Comparison of ENCODE assay signal across 21 cellular contexts in the genomic region with DNA sequence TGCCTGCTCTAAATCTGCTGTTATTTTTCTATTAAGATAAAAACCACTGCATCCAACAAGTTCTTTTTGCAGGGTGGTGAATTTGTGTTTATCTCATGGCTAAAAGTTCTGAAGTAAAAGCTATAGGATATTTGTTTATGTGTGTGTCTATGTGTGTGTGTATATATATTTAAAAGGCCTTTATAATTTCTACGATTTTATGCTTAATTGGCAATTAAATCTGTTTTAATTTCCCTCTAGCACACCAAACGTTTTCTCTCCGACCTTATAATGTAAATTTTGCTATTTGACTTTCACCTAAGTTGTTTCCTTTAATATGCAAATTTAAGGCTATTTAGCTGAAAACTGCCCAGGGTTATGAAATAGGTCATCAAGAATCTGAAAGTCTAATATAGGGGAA. TPM values are rescaled to one million over a fixed set of nuclear protein-coding genes. Genes with fewer than 3 reads are reported as not detected.
DNase-seq lines count a peak whose midpoint lies in the region; ATAC-seq and TF ChIP-seq lines count a peak whose summit lies in the region.
"Had no signal": no experiment of that assay in that cellular context is flagged by ENCODE, and none has a peak within 500 bp of the region (broad histone marks: within the 10 kb centered on the region; RNA-seq: fewer than 3 reads in every experiment).

No MANE protein-coding gene starts in this region.

- no peak overlapping the region for H2BK12ac ChIP-seq in neuronal stem cell (ENCODE audit: low read length)

- H3K23ac ChIP-seq in neuronal stem cell (ENCODE audit: low read depth, low read length, poor library complexity) (no peak overlapping the region), mesendoderm (ENCODE audit: low read length) (no peak overlapping the region)

- H4K8ac ChIP-seq in neuronal stem cell (ENCODE audit: low read depth, low read length) (no peak overlapping the region), mesendoderm (ENCODE audit: low read depth, low read length) (no peak overlapping the region)

- POLR2A ChIA-PET in activated naive CD8-positive, alpha-beta T cell treated with anti-CD3 and anti-CD28 coated beads, Interleukin-2, amount 10 ng/mL, durations not matched to agents 7 days and 5 days (lab: Charles Lee): interaction anchor here (0.9 to 5.5 kb wide), 3 partner anchors 19 to 585 kb away, joined by 4 to 70 read pairs (median 5); a partner anchor contains a TSS

- ATAC-seq in activated CD8-positive, alpha-beta memory T cell treated with anti-CD3 and anti-CD28 coated beads, Interleukin-2, amount 10 ng/mL, durations not matched to agents 7 days and 5 days: no peak
- no peak for ATAC-seq in activated naive CD8-positive, alpha-beta T cell treated with anti-CD3 and anti-CD28 coated beads, Interleukin-2, amount 10 ng/mL, durations not matched to agents 7 days and 5 days (ENCODE audit: low read depth)
- ATAC-seq: foreskin keratinocyte, Right ventricle myocardium inferior had no signal

- CTCF ChIA-PET in activated CD8-positive, alpha-beta memory T cell treated with anti-CD3 and anti-CD28 coated beads, Interleukin-2, amount 10 ng/mL, durations not matched to agents 7 days and 5 days (lab: Charles Lee): interaction anchor here (1.2 to 18.1 kb wide), 6 partner anchors 18 to 291 kb away, joined by 3 to 341 read pairs (median 14); a partner anchor contains a TSS

- peak overlapping the region; percentile 83 for H3K27ac Mint-ChIP-seq in activated CD8-positive, alpha-beta memory T cell treated with anti-CD3 and anti-CD28 coated beads, Interleukin-2, amount 10 ng/mL, durations not matched to agents 7 days and 5 days
- peak overlapping the region; percentile 74 for H3K27ac Mint-ChIP-seq in activated naive CD8-positive, alpha-beta T cell treated with anti-CD3 and anti-CD28 coated beads, Interleukin-2, amount 10 ng/mL, durations not matched to agents 7 days and 5 days
- H3K27ac Mint-ChIP-seq: dendritic cell treated with granulocyte-macrophage colony-stimulating factor and Interleukin-4, amounts not matched to agents 40 ng/mL and 50 ng/mL, for 4 days had no signal

- H3K79me2 ChIP-seq in Loucy (ENCODE audit: insufficient read depth, low read length): peaks cover 7% of the 10 kb centered on the region; the same call in 1 of the 2 replicates
- H3K79me2 ChIP-seq in mesendoderm (ENCODE audit: control insufficient read depth, insufficient read depth, low read length): no peaks in the 10 kb centered on the region

- H2BK120ac ChIP-seq in neuronal stem cell (ENCODE audit: low read depth, low read length) (no peak overlapping the region), mesendoderm (ENCODE audit: low read depth, low read length) (no peak overlapping the region)

- H3K4ac ChIP-seq in neuronal stem cell (ENCODE audit: low read length) (no peak overlapping the region), mesendoderm (ENCODE audit: low read depth, low read length) (no peak overlapping the region)

- TF ChIP-seq CTCF in Loucy (conservative IDR thresholded peaks at IDR 0.05; ENCODE audit: low read length): no peak

- H3K79me1 ChIP-seq in neuronal stem cell (ENCODE audit: low read depth, low read length) (no peaks in the 10 kb centered on the region), mesendoderm (ENCODE audit: low read length) (no peaks in the 10 kb centered on the region)

- H3K36me3 ChIP-seq in Loucy (ENCODE audit: insufficient read depth, low read length) (no peaks in the 10 kb centered on the region), neuronal stem cell (replicated peaks in 1 of 2; ENCODE audit: control insufficient read depth in 2 of 2, insufficient read depth in 2 of 2, low read length in 2 of 2) (no peaks in the 10 kb centered on the region), mesendoderm (ENCODE audit: control insufficient read depth, insufficient read depth, low read length) (no peaks in the 10 kb centered on the region)
- H3K36me3 ChIP-seq: breast epithelium, right atrium auricular region, WERI-Rb-1 had no signal

- peaks cover 32% of the 10 kb centered on the region for H3K4me1 ChIP-seq in Loucy (ENCODE audit: insufficient read depth, low read length, poor library complexity, severe bottlenecking)
- H3K4me1 ChIP-seq in neuronal stem cell (ENCODE audit: control insufficient read depth in 2 of 2, insufficient read depth in 1 of 2, low read depth in 1 of 2, low read length in 2 of 2): peaks cover 4 to 8% of the 10 kb centered on the region in 2 donors
- peaks cover 10% of the 10 kb centered on the region for H3K4me1 ChIP-seq in mesendoderm (ENCODE audit: control insufficient read depth, low read depth, low read length)
- H3K4me1 ChIP-seq: foreskin keratinocyte had no signal

- no peaks in the 10 kb centered on the region; the same call in 1 of the 2 replicates for H3F3A ChIP-seq in Loucy (ENCODE audit: low read depth)

- H3K27ac ChIP-seq in neuronal stem cell (replicated peaks; ENCODE audit: low read length) (no peak overlapping the region), mesendoderm (ENCODE audit: low read depth, low read length) (no peak overlapping the region)
- H3K27ac ChIP-seq: breast epithelium, foreskin keratinocyte, right atrium auricular region, WERI-Rb-1 had no signal

- H2AK5ac ChIP-seq in neuronal stem cell (ENCODE audit: low read depth, low read length) (no peak overlapping the region), mesendoderm (ENCODE audit: low read length) (no peak overlapping the region)

- no peak overlapping the region for H3K14ac ChIP-seq in neuronal stem cell (ENCODE audit: low read length)

- DNase-seq in activated CD8-positive, alpha-beta memory T cell treated with anti-CD3 and anti-CD28 coated beads, Interleukin-2, amount 10 ng/mL, durations not matched to agents 7 days and 5 days: no peak
- no peak for DNase-seq in activated CD8-positive, alpha-beta memory T cell treated with anti-CD3 and anti-CD28 coated beads, Interleukin-2, amount 50 U/mL, for 4 hours
- DNase-seq in activated naive CD8-positive, alpha-beta T cell treated with anti-CD3 and anti-CD28 coated beads, Interleukin-2, amount 10 ng/mL, durations not matched to agents 7 days and 5 days: no peak
- DNase-seq in neuronal stem cell (ENCODE audit: low spot score) (no peak), posterior cingulate gyrus (no peak), mesendoderm (no peak), HK-2 (ENCODE audit: unreplicated experiment) (no peak)
- DNase-seq: ACHN; CD4-positive, alpha-beta T cell; DMS53; foreskin keratinocyte; NCI-H2029 treated with DMSO at 0.1 percent for 48 hours; NCI-H446; WERI-Rb-1 had no signal

- peaks cover 38% of the 10 kb centered on the region for H3K4me1 Mint-ChIP-seq in activated CD8-positive, alpha-beta memory T cell treated with anti-CD3 and anti-CD28 coated beads, Interleukin-2, amount 10 ng/mL, durations not matched to agents 7 days and 5 days
- H3K4me1 Mint-ChIP-seq in activated naive CD8-positive, alpha-beta T cell treated with anti-CD3 and anti-CD28 coated beads, Interleukin-2, amount 10 ng/mL, durations not matched to agents 7 days and 5 days: peaks cover 25% of the 10 kb centered on the region

- H3K18ac ChIP-seq in neuronal stem cell (ENCODE audit: low read length) (no peak overlapping the region), mesendoderm (ENCODE audit: low read length) (no peak overlapping the region)

- H2AFZ ChIP-seq in Loucy (ENCODE audit: low read length) (no peak overlapping the region), neuronal stem cell (ENCODE audit: low read length) (peak overlapping the region; percentile 53)

- H3K9me2 ChIP-seq in Loucy (replicated peaks; ENCODE audit: low read depth, low read length): no peaks in the 10 kb centered on the region

- H3K9ac ChIP-seq in Loucy (ENCODE audit: low read depth, low read length, poor library complexity, severe bottlenecking) (peak overlapping the region; percentile 4), neuronal stem cell (ENCODE audit: low read depth, low read length, poor library complexity) (no peak overlapping the region), mesendoderm (ENCODE audit: low read length) (no peak overlapping the region)

- WGBS in neuronal stem cell (ENCODE audit: extremely low coverage in 2 of 2, insufficient read length in 2 of 2, insufficient replicate concordance in 1 of 2), 2 donors: no CpG with 5 or more reads among the region's 3 CpGs
- WGBS in mesendoderm (ENCODE audit: extremely low coverage, insufficient coverage, low lambda C conversion rate): no CpG with 5 or more reads among the region's 3 CpGs

- no peak overlapping the region for H2BK15ac ChIP-seq in neuronal stem cell (ENCODE audit: low read length)
- no peak overlapping the region for H2BK15ac ChIP-seq in mesendoderm (replicated peaks; ENCODE audit: low read depth)

- no peak overlapping the region for H3K4me3 Mint-ChIP-seq in activated CD8-positive, alpha-beta memory T cell treated with anti-CD3 and anti-CD28 coated beads, Interleukin-2, amount 10 ng/mL, durations not matched to agents 7 days and 5 days
- no peak overlapping the region for H3K4me3 Mint-ChIP-seq in activated naive CD8-positive, alpha-beta T cell treated with anti-CD3 and anti-CD28 coated beads, Interleukin-2, amount 10 ng/mL, durations not matched to agents 7 days and 5 days
- H3K4me3 Mint-ChIP-seq: dendritic cell treated with granulocyte-macrophage colony-stimulating factor and Interleukin-4, amounts not matched to agents 40 ng/mL and 50 ng/mL, for 4 days had no signal

- H3K9me3 ChIP-seq in Loucy (ENCODE audit: insufficient read depth, low read depth, low read length) (no peaks in the 10 kb centered on the region), neuronal stem cell (replicated peaks in 1 of 2; ENCODE audit: control insufficient read depth in 2 of 2, insufficient read depth in 1 of 2, low read depth in 1 of 2, low read length in 2 of 2) (no peaks in the 10 kb centered on the region)
- H3K9me3 ChIP-seq: breast epithelium, right atrium auricular region had no signal

- no peaks in the 10 kb centered on the region for H3K27me3 Mint-ChIP-seq in activated CD8-positive, alpha-beta memory T cell treated with anti-CD3 and anti-CD28 coated beads, Interleukin-2, amount 10 ng/mL, durations not matched to agents 7 days and 5 days
- no peaks in the 10 kb centered on the region for H3K27me3 Mint-ChIP-seq in activated naive CD8-positive, alpha-beta T cell treated with anti-CD3 and anti-CD28 coated beads, Interleukin-2, amount 10 ng/mL, durations not matched to agents 7 days and 5 days
- H3K27me3 Mint-ChIP-seq: CD4-positive, alpha-beta T cell; dendritic cell treated with granulocyte-macrophage colony-stimulating factor and Interleukin-4, amounts not matched to agents 40 ng/mL and 50 ng/mL, for 4 days had no signal

- no peaks in the 10 kb centered on the region for H3K27me3 ChIP-seq in Loucy (ENCODE audit: insufficient read depth, low read length, poor library complexity, severe bottlenecking)
- H3K27me3 ChIP-seq in neuronal stem cell (ENCODE audit: control insufficient read depth in 3 of 3, insufficient read depth in 3 of 3, low read depth in 1 of 3, low read length in 3 of 3): no peaks in the 10 kb centered on the region
- H3K27me3 ChIP-seq in mesendoderm (ENCODE audit: insufficient read depth, low read length, poor library complexity): no peaks in the 10 kb centered on the region
- H3K27me3 ChIP-seq: breast epithelium, foreskin keratinocyte, right atrium auricular region had no signal

- peak overlapping the region; percentile 30 for H3K4me2 ChIP-seq in Loucy (ENCODE audit: low read depth, low read length, poor library complexity, severe bottlenecking)
- H3K4me2 ChIP-seq in neuronal stem cell (ENCODE audit: insufficient read depth, low read length, poor library complexity, severe bottlenecking): no peak overlapping the region
- H3K4me2 ChIP-seq in mesendoderm (ENCODE audit: low read length): no peak overlapping the region

- peaks cover 1% of the 10 kb centered on the region for H3K36me3 Mint-ChIP-seq in activated CD8-positive, alpha-beta memory T cell treated with anti-CD3 and anti-CD28 coated beads, Interleukin-2, amount 10 ng/mL, durations not matched to agents 7 days and 5 days
- H3K36me3 Mint-ChIP-seq in activated naive CD8-positive, alpha-beta T cell treated with anti-CD3 and anti-CD28 coated beads, Interleukin-2, amount 10 ng/mL, durations not matched to agents 7 days and 5 days: no peaks in the 10 kb centered on the region

- H4K5ac ChIP-seq in mesendoderm (ENCODE audit: low read length): no peak overlapping the region

- H2BK5ac ChIP-seq in neuronal stem cell (ENCODE audit: low read length): no peak overlapping the region
- no peak overlapping the region for H2BK5ac ChIP-seq in mesendoderm (ENCODE audit: low read length)

- no peaks in the 10 kb centered on the region for H4K20me1 ChIP-seq in Loucy (ENCODE audit: insufficient read depth, low read length, poor library complexity, severe bottlenecking)

- no peaks in the 10 kb centered on the region for H3K9me3 Mint-ChIP-seq in activated CD8-positive, alpha-beta memory T cell treated with anti-CD3 and anti-CD28 coated beads, Interleukin-2, amount 10 ng/mL, durations not matched to agents 7 days and 5 days (ENCODE audit: low read depth)
- no peaks in the 10 kb centered on the region for H3K9me3 Mint-ChIP-seq in activated naive CD8-positive, alpha-beta T cell treated with anti-CD3 and anti-CD28 coated beads, Interleukin-2, amount 10 ng/mL, durations not matched to agents 7 days and 5 days
- H3K9me3 Mint-ChIP-seq: CD4-positive, alpha-beta T cell; dendritic cell treated with granulocyte-macrophage colony-stimulating factor and Interleukin-4, amounts not matched to agents 40 ng/mL and 50 ng/mL, for 4 days had no signal

- intact Hi-C loops in posterior cingulate gyrus (cut with DNase I): loop anchor here (10.0 kb wide), 2 partner anchors 472 to 572 kb away; a partner anchor contains a TSS

- H3K56ac ChIP-seq in mesendoderm (ENCODE audit: low read length): no peak overlapping the region

- H3K4me3 ChIP-seq in Loucy (ENCODE audit: low read length, poor library complexity, severe bottlenecking) (no peak overlapping the region), neuronal stem cell (ENCODE audit: low read length in 2 of 2) (no peak overlapping the region), mesendoderm (ENCODE audit: low read length) (no peak overlapping the region)
- H3K4me3 ChIP-seq: breast epithelium, right atrium auricular region had no signal

- no peak overlapping the region for H4K91ac ChIP-seq in neuronal stem cell (ENCODE audit: low read depth, low read length, poor library complexity)

RNA-seq across cellular contexts. Expression of a gene that starts 19.8 kb away (rescaled TPM):
- total RNA-seq in activated CD8-positive, alpha-beta memory T cell treated with anti-CD3 and anti-CD28 coated beads, Interleukin-2, amount 10 ng/mL, durations not matched to agents 7 days and 5 days: 10 to 100 TPM; 16.3 to 23.4 TPM
- 10 to 100 TPM in 1 of 2 experiments, 1 to 10 TPM in 1; 8.4 to 10.3 TPM for total RNA-seq in activated naive CD8-positive, alpha-beta T cell treated with anti-CD3 and anti-CD28 coated beads, Interleukin-2, amount 10 ng/mL, durations not matched to agents 7 days and 5 days
- 2.2 TPM for polyA plus RNA-seq in neuronal stem cell (2013, experiment 1 of 2)
- polyA plus RNA-seq in neuronal stem cell (2013, experiment 2 of 2): 2.5 TPM
- polyA plus RNA-seq in mesendoderm (2013, experiment 1 of 2): 39.3 TPM
- 37.9 TPM for polyA plus RNA-seq in mesendoderm (2013, experiment 2 of 2)
- total RNA-seq: CD4-positive, alpha-beta T cell; H4; right atrium auricular region; Right ventricle myocardium inferior had no signal
- polyA plus RNA-seq: neural cell had no signal

RNA-seq across cellular contexts. Expression of a gene that starts 33.1 kb away (rescaled TPM):
- 10 to 100 TPM; 21.4 to 26.5 TPM for total RNA-seq in activated CD8-positive, alpha-beta memory T cell treated with anti-CD3 and anti-CD28 coated beads, Interleukin-2, amount 10 ng/mL, durations not matched to agents 7 days and 5 days
- 10 to 100 TPM; 20.4 to 22.2 TPM for total RNA-seq in activated naive CD8-positive, alpha-beta T cell treated with anti-CD3 and anti-CD28 coated beads, Interleukin-2, amount 10 ng/mL, durations not matched to agents 7 days and 5 days
- 4.1 TPM for polyA plus RNA-seq in neuronal stem cell (2013, experiment 1 of 2)
- polyA plus RNA-seq in neuronal stem cell (2013, experiment 2 of 2): 4.4 TPM
- polyA plus RNA-seq in mesendoderm (2013, experiment 1 of 2): 20.5 TPM
- 19.4 TPM for polyA plus RNA-seq in mesendoderm (2013, experiment 2 of 2)

RNA-seq across cellular contexts. Expression of a gene that starts 33.3 kb away (rescaled TPM):
- total RNA-seq in activated CD8-positive, alpha-beta memory T cell treated with anti-CD3 and anti-CD28 coated beads, Interleukin-2, amount 10 ng/mL, durations not matched to agents 7 days and 5 days: 10 to 100 TPM; 65.3 to 67.2 TPM
- total RNA-seq in activated naive CD8-positive, alpha-beta T cell treated with anti-CD3 and anti-CD28 coated beads, Interleukin-2, amount 10 ng/mL, durations not matched to agents 7 days and 5 days: 10 to 100 TPM; 59.9 to 68.8 TPM
- 32.5 TPM for polyA plus RNA-seq in neuronal stem cell (2013, experiment 1 of 2)
- polyA plus RNA-seq in neuronal stem cell (2013, experiment 2 of 2): 30.7 TPM
- 24.4 TPM for polyA plus RNA-seq in mesendoderm (2013, experiment 1 of 2)
- 25.6 TPM for polyA plus RNA-seq in mesendoderm (2013, experiment 2 of 2)
